In the genomic region with DNA sequence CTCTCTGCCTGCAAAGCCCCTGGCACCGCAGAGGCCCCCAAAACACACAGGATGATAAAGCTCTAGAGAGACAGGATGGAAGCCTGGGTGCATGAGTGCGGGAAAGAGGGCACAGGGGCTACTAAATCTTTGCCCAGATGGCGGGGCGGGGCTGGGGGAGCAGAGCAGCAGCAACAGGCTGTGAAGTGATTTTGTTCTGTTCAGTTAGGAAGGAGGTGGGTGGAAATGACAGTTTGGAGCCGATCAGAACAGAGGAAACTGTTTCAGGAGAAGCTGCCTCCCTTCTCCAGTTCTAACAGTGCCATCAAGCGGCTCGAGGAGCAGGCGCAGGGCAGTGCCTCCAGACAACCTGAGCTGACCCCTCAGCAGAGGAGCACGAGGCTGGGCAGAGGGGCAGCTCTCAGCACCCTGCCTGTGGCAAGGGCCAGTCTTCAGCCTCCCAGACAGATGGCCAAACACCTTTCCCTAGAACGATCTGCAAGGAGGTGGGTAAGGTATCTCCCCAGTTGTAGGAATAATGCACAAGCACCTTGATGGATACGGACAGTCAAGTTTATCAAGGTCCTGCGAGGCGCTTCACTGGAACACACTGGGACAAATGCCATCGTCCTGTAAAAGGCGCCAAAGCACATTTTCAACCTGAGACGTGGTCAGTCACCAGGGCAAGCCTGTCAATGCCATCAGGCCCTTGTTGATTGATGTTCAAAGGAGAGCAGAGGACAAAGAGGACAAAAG, we compare ENCODE assay signal across 1 cellular context.
A peak's percentile ranks its signal among the peaks of the same experiment; 100 is the strongest.
TF ChIP-seq lines count a peak whose summit lies in the region.

No MANE protein-coding gene starts in this region.

TF ChIP-seq in WTC11, 78 proteins besides CTCF, POLR2A, EP300 and RAD21 (continued from another document):
- TF ChIP-seq, protein P1, sequence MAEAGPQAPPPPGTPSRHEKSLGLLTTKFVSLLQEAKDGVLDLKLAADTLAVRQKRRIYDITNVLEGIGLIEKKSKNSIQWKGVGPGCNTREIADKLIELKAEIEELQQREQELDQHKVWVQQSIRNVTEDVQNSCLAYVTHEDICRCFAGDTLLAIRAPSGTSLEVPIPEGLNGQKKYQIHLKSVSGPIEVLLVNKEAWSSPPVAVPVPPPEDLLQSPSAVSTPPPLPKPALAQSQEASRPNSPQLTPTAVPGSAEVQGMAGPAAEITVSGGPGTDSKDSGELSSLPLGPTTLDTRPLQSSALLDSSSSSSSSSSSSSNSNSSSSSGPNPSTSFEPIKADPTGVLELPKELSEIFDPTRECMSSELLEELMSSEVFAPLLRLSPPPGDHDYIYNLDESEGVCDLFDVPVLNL (CRISPR knock-in tag; IDR thresholded peaks at IDR 0.05; ENCODE audit: borderline replicate concordance, low read depth), result no peak
- TF ChIP-seq, protein P2, sequence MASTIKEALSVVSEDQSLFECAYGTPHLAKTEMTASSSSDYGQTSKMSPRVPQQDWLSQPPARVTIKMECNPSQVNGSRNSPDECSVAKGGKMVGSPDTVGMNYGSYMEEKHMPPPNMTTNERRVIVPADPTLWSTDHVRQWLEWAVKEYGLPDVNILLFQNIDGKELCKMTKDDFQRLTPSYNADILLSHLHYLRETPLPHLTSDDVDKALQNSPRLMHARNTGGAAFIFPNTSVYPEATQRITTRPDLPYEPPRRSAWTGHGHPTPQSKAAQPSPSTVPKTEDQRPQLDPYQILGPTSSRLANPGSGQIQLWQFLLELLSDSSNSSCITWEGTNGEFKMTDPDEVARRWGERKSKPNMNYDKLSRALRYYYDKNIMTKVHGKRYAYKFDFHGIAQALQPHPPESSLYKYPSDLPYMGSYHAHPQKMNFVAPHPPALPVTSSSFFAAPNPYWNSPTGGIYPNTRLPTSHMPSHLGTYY (CRISPR knock-in tag; IDR thresholded peaks at IDR 0.05), result no peak
- TF ChIP-seq ZNF219 (CRISPR knock-in tag; IDR thresholded peaks at IDR 0.05; ENCODE audit: borderline replicate concordance) (no peak), SP1 (CRISPR knock-in tag; conservative IDR thresholded peaks at IDR 0.05) (0 out of 2 replicates have a peak, but pooled peaks have one; percentile 18)
- TF ChIP-seq, protein P3, sequence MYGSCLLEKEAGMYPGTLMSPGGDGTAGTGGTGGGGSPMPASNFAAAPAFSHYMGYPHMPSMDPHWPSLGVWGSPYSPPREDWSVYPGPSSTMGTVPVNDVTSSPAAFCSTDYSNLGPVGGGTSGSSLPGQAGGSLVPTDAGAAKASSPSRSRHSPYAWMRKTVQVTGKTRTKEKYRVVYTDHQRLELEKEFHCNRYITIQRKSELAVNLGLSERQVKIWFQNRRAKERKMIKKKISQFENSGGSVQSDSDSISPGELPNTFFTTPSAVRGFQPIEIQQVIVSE (CRISPR knock-in tag; IDR thresholded peaks at IDR 0.05; ENCODE audit: borderline replicate concordance), result no peak
